14 cellular contexts compared by ENCODE assay signal in the genomic region with DNA sequence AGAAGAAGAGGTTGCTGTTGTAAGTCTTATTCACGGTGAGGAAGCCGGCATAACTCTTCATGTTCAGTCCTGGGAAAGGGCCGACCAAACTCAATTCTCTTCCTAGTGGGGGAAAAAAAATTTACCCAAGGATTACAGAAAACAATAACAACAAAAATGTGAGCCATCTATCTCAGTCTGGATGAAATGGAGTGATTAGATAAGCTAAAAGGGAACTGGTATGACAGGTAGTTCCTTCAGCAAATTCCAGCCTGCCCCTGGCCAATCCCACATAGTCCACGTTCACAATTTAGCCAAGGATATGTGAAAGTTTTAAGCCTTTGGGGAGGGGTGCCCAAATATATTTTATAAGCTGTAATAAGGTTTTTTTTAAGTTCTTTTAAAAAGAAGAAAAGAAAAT. TPM values are rescaled to one million over a fixed set of nuclear protein-coding genes. Genes with fewer than 3 reads are reported as not detected.
"Had no signal": no experiment of that assay in that cellular context is flagged by ENCODE, and none has a peak within 500 bp of the region (broad histone marks: within the 10 kb centered on the region; RNA-seq: fewer than 3 reads in every experiment).

No MANE protein-coding gene starts in this region.

- ATAC-seq: natural killer cell, sciatic nerve had no signal

- H3K27ac ChIP-seq: heart left ventricle, stomach, thoracic aorta, transverse colon had no signal

- H3K36me3 ChIP-seq: stomach, thoracic aorta, transverse colon had no signal

- H3K4me3 ChIP-seq: heart left ventricle, stomach, thoracic aorta, transverse colon had no signal

- DNase-seq: cortex of kidney; effector memory CD4-positive, alpha-beta T cell; heart left ventricle; hippocampal formation; kidney glomerular epithelial cell; natural killer cell; posterior cingulate gyrus; stimulated activated naive CD4-positive, alpha-beta T cell; stomach; substantia nigra; transverse colon had no signal

- H3K27me3 ChIP-seq: heart left ventricle, transverse colon had no signal

- H3K4me1 ChIP-seq: transverse colon had no signal

- H3K9me3 ChIP-seq: heart left ventricle, stomach, thoracic aorta, transverse colon had no signal

RNA-seq across cellular contexts. Expression of a gene that starts 33.6 kb away (rescaled TPM):
- total RNA-seq: pulmonary artery endothelial cell had no signal
